In genomic region chr6:149545754-149546471, GRCh38 we compare ENCODE assay signal across 8 cellular contexts. TPM values are rescaled to one million over a fixed set of nuclear protein-coding genes. Genes with fewer than 3 reads are reported as not detected.
DNase-seq lines count a peak whose midpoint lies in the region; ATAC-seq and TF ChIP-seq lines count a peak whose summit lies in the region.

PPIL4 (minus strand) TSS chr6:149546043; CDS start chr6:149546005, 38 bp downstream.

- peak within 1 kb of the TSS; percentile 99 for H3K4me2 ChIP-seq in GM23338

- POLR2A ChIA-PET in RWPE1 (lab: Yijun Ruan, JAX; ENCODE audit: low non-redundant PET): interaction anchor here (0.6 kb wide), 2 partner anchors 169 to 1844 kb away, joined by 4 read pairs; no protein-coding TSS in a partner anchor

- H2AFZ ChIP-seq in GM23338: peak within 1 kb of the TSS; percentile 99

- TF ChIP-seq CTCF in GM23338 (conservative IDR thresholded peaks at IDR 0.05; ENCODE audit: low read depth in 2 of 2) (peak; percentile 65 to 99), RWPE1 (conservative IDR thresholded peaks at IDR 0.05; ENCODE audit: low read depth) (peak; percentile 88), fibroblast of mammary gland (conservative IDR thresholded peaks at IDR 0.05; ENCODE audit: control insufficient read depth, insufficient read depth, low read depth, low read length) (peak; percentile 69)

- H3K27me3 Mint-ChIP-seq in GM23338 (ENCODE audit: insufficient read depth, low read depth, poor library complexity): peaks cover 14% of the 10 kb centered on the region
- H3K27me3 Mint-ChIP-seq in activated T-helper 2 cell treated with anti-CD3 and anti-CD28 coated beads, Interferon-gamma antibody, Interleukin-2, Interleukin-4, amounts not matched to agents 10 μg/mL and 5 μg/mL and 100 μg/mL, durations not matched to agents 14 hours and 24 hours and 36 hours (ENCODE audit: low read depth): peaks cover 6% of the 10 kb centered on the region
- H3K27me3 Mint-ChIP-seq in natural killer cell treated with Interleukin-12 subunit alpha and Interleukin-12 subunit beta and Interleukin-15 and Interleukin-18, amount 100 ng/mL, for 72 hours: peaks cover 0 to 4% of the 10 kb centered on the region in 2 donors

- peaks cover 1% of the 10 kb centered on the region; the same call in 1 of the 2 replicates for H3K36me3 ChIP-seq in GM23338 (ENCODE audit: insufficient read depth)

- peak within 1 kb of the TSS; percentile 98 for H3K4me3 Mint-ChIP-seq in GM23338
- peak within 1 kb of the TSS; percentile 96 for H3K4me3 Mint-ChIP-seq in activated T-helper 2 cell treated with anti-CD3 and anti-CD28 coated beads, Interferon-gamma antibody, Interleukin-2, Interleukin-4, amounts not matched to agents 10 μg/mL and 5 μg/mL and 100 μg/mL, durations not matched to agents 14 hours and 24 hours and 36 hours (ENCODE audit: low read depth)
- peak within 1 kb of the TSS; percentile 99 for H3K4me3 Mint-ChIP-seq in natural killer cell treated with Interleukin-12 subunit alpha and Interleukin-12 subunit beta and Interleukin-15 and Interleukin-18, amount 100 ng/mL, for 72 hours

- H3K27ac ChIP-seq in GM23338 (ENCODE audit: low read depth): peak within 1 kb of the TSS; percentile 100
- peak within 1 kb of the TSS; percentile 97 for H3K27ac ChIP-seq in RWPE1

- H3K9me2 ChIP-seq in GM23338 (ENCODE audit: insufficient read depth): no peaks in the 10 kb centered on the region

- peak; percentile 98 for DNase-seq in ELF-1 (ENCODE audit: low read depth, low spot score)
- DNase-seq in GM23338 (ENCODE audit: low spot score): peak; percentile 96
- DNase-seq in LHCN-M2 (ENCODE audit: low read depth): peak; percentile 94
- DNase-seq in RWPE1 (ENCODE audit: low spot score): peak; percentile 91
- DNase-seq in activated T-helper 2 cell treated with anti-CD3 and anti-CD28 coated beads, Interferon-gamma antibody, Interleukin-2, Interleukin-4, amounts not matched to agents 10 μg/mL and 5 μg/mL and 100 μg/mL, durations not matched to agents 14 hours and 24 hours and 36 hours (ENCODE audit: low spot score): peak; percentile 95
- DNase-seq in fibroblast of mammary gland (ENCODE audit: low read depth): peak; percentile 92
- peak; percentile 97 for DNase-seq in natural killer cell treated with Interleukin-12 subunit alpha and Interleukin-12 subunit beta and Interleukin-15 and Interleukin-18, amount 100 ng/mL, for 72 hours (ENCODE audit: low spot score)
- peak; percentile 98 for DNase-seq in stimulated activated naive CD8-positive, alpha-beta T cell treated with anti-CD3 and anti-CD28 coated beads, Interleukin-15, Interleukin-2, amounts not matched to agents 100 U/mL and 50 U/mL, for 24 hours

- intact Hi-C loops in activated T-helper 2 cell treated with anti-CD3 and anti-CD28 coated beads, Interferon-gamma antibody, Interleukin-2, Interleukin-4, amounts not matched to agents 10 μg/mL and 5 μg/mL and 100 μg/mL, durations not matched to agents 14 hours and 24 hours and 36 hours (cut with micrococcal nuclease): loop anchor here (1.0 to 5.0 kb wide), 4 partner anchors 20 to 200 kb away; partner anchors contain the start of genes GINM1, KATNA1, NUP43 and ZC3H12D

- no peaks in the 10 kb centered on the region for H3K27me3 ChIP-seq in GM23338 (ENCODE audit: insufficient read depth)

- H3K4me1 Mint-ChIP-seq in GM23338: peaks cover 9% of the 10 kb centered on the region
- H3K4me1 Mint-ChIP-seq in activated T-helper 2 cell treated with anti-CD3 and anti-CD28 coated beads, Interferon-gamma antibody, Interleukin-2, Interleukin-4, amounts not matched to agents 10 μg/mL and 5 μg/mL and 100 μg/mL, durations not matched to agents 14 hours and 24 hours and 36 hours (ENCODE audit: low read depth): peaks cover 36% of the 10 kb centered on the region
- H3K4me1 Mint-ChIP-seq in natural killer cell treated with Interleukin-12 subunit alpha and Interleukin-12 subunit beta and Interleukin-15 and Interleukin-18, amount 100 ng/mL, for 72 hours (ENCODE audit: low read depth in 2 of 2): peaks cover 28 to 30% of the 10 kb centered on the region in 2 donors

- peak; percentile 92 for ATAC-seq in GM23338
- ATAC-seq in natural killer cell treated with Interleukin-12 subunit alpha and Interleukin-12 subunit beta and Interleukin-15 and Interleukin-18, amount 100 ng/mL, for 72 hours: peak; percentile 98 to 99
- peak; percentile 94 for ATAC-seq in stimulated activated naive CD8-positive, alpha-beta T cell treated with anti-CD3 and anti-CD28 coated beads, Interleukin-15, Interleukin-2, amounts not matched to agents 100 U/mL and 50 U/mL, for 24 hours

- H3K4me1 ChIP-seq in GM23338 (ENCODE audit: insufficient read depth): peaks cover 7% of the 10 kb centered on the region; the same call in 1 of the 2 replicates

- H3K9me3 Mint-ChIP-seq in GM23338: no peaks in the 10 kb centered on the region; the same call in 1 of the 3 replicates
- H3K9me3 Mint-ChIP-seq in activated T-helper 2 cell treated with anti-CD3 and anti-CD28 coated beads, Interferon-gamma antibody, Interleukin-2, Interleukin-4, amounts not matched to agents 10 μg/mL and 5 μg/mL and 100 μg/mL, durations not matched to agents 14 hours and 24 hours and 36 hours: no peaks in the 10 kb centered on the region
- H3K9me3 Mint-ChIP-seq in natural killer cell treated with Interleukin-12 subunit alpha and Interleukin-12 subunit beta and Interleukin-15 and Interleukin-18, amount 100 ng/mL, for 72 hours: no peaks in the 10 kb centered on the region

- H3F3A ChIP-seq in GM23338 (replicated peaks; ENCODE audit: low read depth): peaks cover 10% of the 10 kb centered on the region

- peak within 1 kb of the TSS; percentile 99 for H3K27ac Mint-ChIP-seq in GM23338
- peak within 1 kb of the TSS; percentile 97 for H3K27ac Mint-ChIP-seq in activated T-helper 2 cell treated with anti-CD3 and anti-CD28 coated beads, Interferon-gamma antibody, Interleukin-2, Interleukin-4, amounts not matched to agents 10 μg/mL and 5 μg/mL and 100 μg/mL, durations not matched to agents 14 hours and 24 hours and 36 hours
- peak within 1 kb of the TSS; percentile 94 to 96 for H3K27ac Mint-ChIP-seq in natural killer cell treated with Interleukin-12 subunit alpha and Interleukin-12 subunit beta and Interleukin-15 and Interleukin-18, amount 100 ng/mL, for 72 hours

- peaks cover 22% of the 10 kb centered on the region; the same call in 1 of the 2 replicates for H4K20me1 ChIP-seq in GM23338 (replicated peaks; ENCODE audit: insufficient read depth)

- peak within 1 kb of the TSS; percentile 100 for H3K4me3 ChIP-seq in GM23338
- peak within 1 kb of the TSS; percentile 90 for H3K4me3 ChIP-seq in fibroblast of mammary gland (ENCODE audit: control insufficient read depth, low read depth, low read length)

- no peaks in the 10 kb centered on the region for H3K36me3 Mint-ChIP-seq in GM23338 (ENCODE audit: low read depth)
- H3K36me3 Mint-ChIP-seq in activated T-helper 2 cell treated with anti-CD3 and anti-CD28 coated beads, Interferon-gamma antibody, Interleukin-2, Interleukin-4, amounts not matched to agents 10 μg/mL and 5 μg/mL and 100 μg/mL, durations not matched to agents 14 hours and 24 hours and 36 hours (ENCODE audit: low read depth): peaks cover 11% of the 10 kb centered on the region
- no peaks in the 10 kb centered on the region for H3K36me3 Mint-ChIP-seq in natural killer cell treated with Interleukin-12 subunit alpha and Interleukin-12 subunit beta and Interleukin-15 and Interleukin-18, amount 100 ng/mL, for 72 hours

- H3K79me2 ChIP-seq in GM23338 (replicated peaks; ENCODE audit: insufficient read depth): peaks cover 46% of the 10 kb centered on the region

- CTCF ChIA-PET in RWPE1 (lab: Yijun Ruan, JAX): interaction anchor here (0.7 to 1.0 kb wide), 3 partner anchors 11 to 249 kb away, joined by 3 read pairs; no protein-coding TSS in a partner anchor

TF ChIP-seq in GM23338, 12 proteins besides CTCF, POLR2A, EP300 and RAD21 (continues in another document):
- peak; percentile 91 for TF ChIP-seq ETS1 (IDR thresholded peaks at IDR 0.05)

RNA-seq across cellular contexts. Expression of gene PPIL4, which starts in this region (rescaled TPM):
- total RNA-seq in GM23338 (2014; rRNA removed; shearing (Covaris generic)): 29.7 and 35.1 TPM in 2 replicates
- polyA plus RNA-seq in GM23338 (2016; fragmentation: Nextera tagmentation; extraction: Ambion mirVana): 35.3 and 47.3 TPM in 2 replicates
- 34.8 and 35.9 TPM in 2 replicates for total RNA-seq in LHCN-M2 (2014; rRNA removed)
- polyA plus RNA-seq in LHCN-M2 (2012): 11.7 TPM
- total RNA-seq in activated T-helper 2 cell treated with anti-CD3 and anti-CD28 coated beads, Interferon-gamma antibody, Interleukin-2, Interleukin-4, amounts not matched to agents 10 μg/mL and 5 μg/mL and 100 μg/mL, durations not matched to agents 14 hours and 24 hours and 36 hours: 20.4 and 20.5 TPM in 2 replicates
- 10 to 100 TPM; 18.7 to 19.7 TPM for total RNA-seq in natural killer cell treated with Interleukin-12 subunit alpha and Interleukin-12 subunit beta and Interleukin-15 and Interleukin-18, amount 100 ng/mL, for 72 hours

Comparison
In these comparisons a context has a peak if more than half of its experiments do, and no peak if none do; other contexts are left out.
1. Peak in every context shown above with its lines: DNase-seq, ATAC-seq, H3K4me3 ChIP-seq and H3K27ac ChIP-seq.